1 cellular context compared by ENCODE assay signal in genomic region chr10:120172371-120172770, GRCh38.
TF ChIP-seq lines count a peak whose summit lies in the region.

No MANE protein-coding gene starts in this region.

TF ChIP-seq in GM23338, 12 proteins besides CTCF, POLR2A, EP300 and RAD21 (continued from another document):
- no peak for TF ChIP-seq EZH2phosphoT487 (IDR thresholded peaks at IDR 0.05; ENCODE audit: unreplicated experiment)
- no peak for TF ChIP-seq ZNF114 (CRISPR knock-in tag; IDR thresholded peaks at IDR 0.05)
- no peak for TF ChIP-seq CREB1 (CRISPR knock-in tag; IDR thresholded peaks at IDR 0.05; ENCODE audit: low read depth)
- no peak for TF ChIP-seq ZNF462 (CRISPR knock-in tag; IDR thresholded peaks at IDR 0.05)
- no peak for TF ChIP-seq POLR2AphosphoS5 (IDR thresholded peaks at IDR 0.05; ENCODE audit: low read depth)
- no peak for TF ChIP-seq EZH2 (IDR thresholded peaks at IDR 0.05; ENCODE audit: low read depth, unreplicated experiment)
- TF ChIP-seq, protein P1, sequence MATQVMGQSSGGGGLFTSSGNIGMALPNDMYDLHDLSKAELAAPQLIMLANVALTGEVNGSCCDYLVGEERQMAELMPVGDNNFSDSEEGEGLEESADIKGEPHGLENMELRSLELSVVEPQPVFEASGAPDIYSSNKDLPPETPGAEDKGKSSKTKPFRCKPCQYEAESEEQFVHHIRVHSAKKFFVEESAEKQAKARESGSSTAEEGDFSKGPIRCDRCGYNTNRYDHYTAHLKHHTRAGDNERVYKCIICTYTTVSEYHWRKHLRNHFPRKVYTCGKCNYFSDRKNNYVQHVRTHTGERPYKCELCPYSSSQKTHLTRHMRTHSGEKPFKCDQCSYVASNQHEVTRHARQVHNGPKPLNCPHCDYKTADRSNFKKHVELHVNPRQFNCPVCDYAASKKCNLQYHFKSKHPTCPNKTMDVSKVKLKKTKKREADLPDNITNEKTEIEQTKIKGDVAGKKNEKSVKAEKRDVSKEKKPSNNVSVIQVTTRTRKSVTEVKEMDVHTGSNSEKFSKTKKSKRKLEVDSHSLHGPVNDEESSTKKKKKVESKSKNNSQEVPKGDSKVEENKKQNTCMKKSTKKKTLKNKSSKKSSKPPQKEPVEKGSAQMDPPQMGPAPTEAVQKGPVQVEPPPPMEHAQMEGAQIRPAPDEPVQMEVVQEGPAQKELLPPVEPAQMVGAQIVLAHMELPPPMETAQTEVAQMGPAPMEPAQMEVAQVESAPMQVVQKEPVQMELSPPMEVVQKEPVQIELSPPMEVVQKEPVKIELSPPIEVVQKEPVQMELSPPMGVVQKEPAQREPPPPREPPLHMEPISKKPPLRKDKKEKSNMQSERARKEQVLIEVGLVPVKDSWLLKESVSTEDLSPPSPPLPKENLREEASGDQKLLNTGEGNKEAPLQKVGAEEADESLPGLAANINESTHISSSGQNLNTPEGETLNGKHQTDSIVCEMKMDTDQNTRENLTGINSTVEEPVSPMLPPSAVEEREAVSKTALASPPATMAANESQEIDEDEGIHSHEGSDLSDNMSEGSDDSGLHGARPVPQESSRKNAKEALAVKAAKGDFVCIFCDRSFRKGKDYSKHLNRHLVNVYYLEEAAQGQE (IDR thresholded peaks at IDR 0.05; ENCODE audit: unreplicated experiment) = no peak
- TF ChIP-seq STAT1 (IDR thresholded peaks at IDR 0.05; ENCODE audit: unreplicated experiment) = no peak
- no peak for TF ChIP-seq NANOG (IDR thresholded peaks at IDR 0.05; ENCODE audit: borderline replicate concordance)
- TF ChIP-seq ZNF331 (CRISPR knock-in tag; IDR thresholded peaks at IDR 0.05; ENCODE audit: low read depth) = no peak
- no peak for TF ChIP-seq JUNB (IDR thresholded peaks at IDR 0.05; ENCODE audit: unreplicated experiment)
